Comparison of ENCODE assay signal across 17 cellular contexts in genomic region chr16:31200111-31200510, GRCh38. TPM values are rescaled to one million over a fixed set of nuclear protein-coding genes. Genes with fewer than 3 reads are reported as not detected.
DNase-seq lines count a peak whose midpoint lies in the region; ATAC-seq and TF ChIP-seq lines count a peak whose summit lies in the region.
"Not testable (repeated sequence)": the region's sequence is repeated elsewhere in the genome, so short reads cannot be mapped to it uniquely, and the experiment has no call there.
"Had no signal": no experiment of that assay in that cellular context is flagged by ENCODE, and none has a peak within 500 bp of the region (broad histone marks: within the 10 kb centered on the region; RNA-seq: fewer than 3 reads in every experiment).

No MANE protein-coding gene starts in this region.

- H3K36me3 Mint-ChIP-seq in CD4-positive, alpha-beta memory T cell: peaks cover 5 to 48% of the 10 kb centered on the region in 2 donors
- peaks cover 28% of the 10 kb centered on the region for H3K36me3 Mint-ChIP-seq in activated CD8-positive, alpha-beta T cell treated with anti-CD3 and anti-CD28 coated beads for 36 hours (ENCODE audit: low read depth)
- peaks cover 26% of the 10 kb centered on the region for H3K36me3 Mint-ChIP-seq in activated naive CD8-positive, alpha-beta T cell treated with anti-CD3 and anti-CD28 coated beads, Interleukin-2, amount 10 ng/mL, durations not matched to agents 7 days and 5 days
- H3K36me3 Mint-ChIP-seq in memory B cell: peaks cover 13% of the 10 kb centered on the region
- peaks cover 15% of the 10 kb centered on the region for H3K36me3 Mint-ChIP-seq in stimulated activated memory B cell treated with anti-CD40 and anti-IgM and Interleukin-4, amounts not matched to agents 10 μg/mL and 1 μg/mL and 100 μg/mL, for 72 hours

- H3K36me3 ChIP-seq in CD4-positive, alpha-beta memory T cell (ENCODE audit: insufficient read depth, low read length): peaks cover 12% of the 10 kb centered on the region
- H3K36me3 ChIP-seq in SK-N-MC (ENCODE audit: insufficient read depth, low read length): peaks cover 18% of the 10 kb centered on the region

- H3K27ac ChIP-seq in CD4-positive, alpha-beta memory T cell (ENCODE audit: low read depth, low read length): not testable (repeated sequence)
- H3K27ac ChIP-seq in SK-N-MC: peak overlapping the region; percentile 5; the same call in 1 of the 2 replicates

- not testable (repeated sequence) for H3K4me3 ChIP-seq in CD4-positive, alpha-beta memory T cell (ENCODE audit: low read length in 2 of 2); SK-N-MC

- not testable (repeated sequence) for H3K9me3 ChIP-seq in CD4-positive, alpha-beta memory T cell (ENCODE audit: control insufficient read depth in 1 of 2, low read length in 2 of 2); SK-N-MC (ENCODE audit: low read depth, low read length)

- peak overlapping the region in 6 of 7 donors; percentile 41 to 91 (median 85) for H3K27ac Mint-ChIP-seq in CD4-positive, alpha-beta memory T cell
- H3K27ac Mint-ChIP-seq in activated CD8-positive, alpha-beta T cell treated with anti-CD3 and anti-CD28 coated beads for 36 hours: peak overlapping the region; percentile 54
- H3K27ac Mint-ChIP-seq in activated naive CD8-positive, alpha-beta T cell treated with anti-CD3 and anti-CD28 coated beads, Interleukin-2, amount 10 ng/mL, durations not matched to agents 7 days and 5 days: peak overlapping the region; percentile 73
- peak overlapping the region; percentile 5 for H3K27ac Mint-ChIP-seq in memory B cell
- peak overlapping the region; percentile 2 for H3K27ac Mint-ChIP-seq in stimulated activated memory B cell treated with anti-CD40 and anti-IgM and Interleukin-4, amounts not matched to agents 10 μg/mL and 1 μg/mL and 100 μg/mL, for 72 hours

- DNase-seq in CD4-positive, alpha-beta memory T cell; SK-N-MC (ENCODE audit: low read depth, low spot score); activated CD8-positive, alpha-beta T cell treated with anti-CD3 and anti-CD28 coated beads for 36 hours; activated naive CD8-positive, alpha-beta T cell treated with anti-CD3 and anti-CD28 coated beads, Interleukin-2, amount 10 ng/mL, durations not matched to agents 7 days and 5 days; memory B cell (ENCODE audit: low spot score in 2 of 2): not testable (repeated sequence)

- not testable (repeated sequence) for TF ChIP-seq CTCF in activated CD8-positive, alpha-beta T cell treated with anti-CD3 and anti-CD28 coated beads for 36 hours (IDR thresholded peaks at IDR 0.05)

- H3K9me3 Mint-ChIP-seq in CD4-positive, alpha-beta memory T cell: peaks cover 0 to 16% (median 0%) of the 10 kb centered on the region in 8 donors
- not testable (repeated sequence) for H3K9me3 Mint-ChIP-seq in activated CD8-positive, alpha-beta T cell treated with anti-CD3 and anti-CD28 coated beads for 36 hours; activated naive CD8-positive, alpha-beta T cell treated with anti-CD3 and anti-CD28 coated beads, Interleukin-2, amount 10 ng/mL, durations not matched to agents 7 days and 5 days; memory B cell; stimulated activated memory B cell treated with anti-CD40 and anti-IgM and Interleukin-4, amounts not matched to agents 10 μg/mL and 1 μg/mL and 100 μg/mL, for 72 hours

- POLR2A ChIA-PET in CD4-positive, alpha-beta memory T cell (lab: Charles Lee; ENCODE audit: partially characterized antibody): interaction anchor here (0.7 to 6.0 kb wide), 8 partner anchors 10 to 227 kb away, joined by 3 to 119 read pairs (median 12); partner anchors contain the start of genes FUS, KAT8 and PYDC1
- POLR2A ChIA-PET in activated CD8-positive, alpha-beta T cell treated with anti-CD3 and anti-CD28 coated beads for 36 hours (lab: Charles Lee): interaction anchor here (1.5 to 17.2 kb wide), 5 partner anchors 8 to 159 kb away, joined by 3 to 482 read pairs (median 17); partner anchors contain the start of gene FUS
- POLR2A ChIA-PET in activated naive CD8-positive, alpha-beta T cell treated with anti-CD3 and anti-CD28 coated beads, Interleukin-2, amount 10 ng/mL, durations not matched to agents 7 days and 5 days (lab: Charles Lee): interaction anchor here (0.6 to 4.6 kb wide), 17 partner anchors 10 to 259 kb away, joined by 3 to 57 read pairs (median 6); partner anchors contain the start of genes ARMC5, FUS, PYDC1 and TRIM72

- H3K27me3 Mint-ChIP-seq in CD4-positive, alpha-beta memory T cell; activated CD8-positive, alpha-beta T cell treated with anti-CD3 and anti-CD28 coated beads for 36 hours; activated naive CD8-positive, alpha-beta T cell treated with anti-CD3 and anti-CD28 coated beads, Interleukin-2, amount 10 ng/mL, durations not matched to agents 7 days and 5 days; memory B cell; stimulated activated memory B cell treated with anti-CD40 and anti-IgM and Interleukin-4, amounts not matched to agents 10 μg/mL and 1 μg/mL and 100 μg/mL, for 72 hours: not testable (repeated sequence)

- H3K27me3 ChIP-seq in CD4-positive, alpha-beta memory T cell (ENCODE audit: insufficient read depth, low read length): not testable (repeated sequence)

- peaks cover 49% of the 10 kb centered on the region for H3K4me1 ChIP-seq in CD4-positive, alpha-beta memory T cell (ENCODE audit: insufficient read depth, low read length)

- not testable (repeated sequence) for ATAC-seq in activated CD8-positive, alpha-beta T cell treated with anti-CD3 and anti-CD28 coated beads for 36 hours; activated naive CD8-positive, alpha-beta T cell treated with anti-CD3 and anti-CD28 coated beads, Interleukin-2, amount 10 ng/mL, durations not matched to agents 7 days and 5 days (ENCODE audit: low read depth); memory B cell (ENCODE audit: low read depth); stimulated activated memory B cell treated with anti-CD40 and anti-IgM and Interleukin-4, amounts not matched to agents 10 μg/mL and 1 μg/mL and 100 μg/mL, for 72 hours

- H3K4me1 Mint-ChIP-seq in CD4-positive, alpha-beta memory T cell: peaks cover 37 to 72% (median 49%) of the 10 kb centered on the region in 4 donors
- H3K4me1 Mint-ChIP-seq in activated CD8-positive, alpha-beta T cell treated with anti-CD3 and anti-CD28 coated beads for 36 hours (ENCODE audit: low read depth): peaks cover 48% of the 10 kb centered on the region
- H3K4me1 Mint-ChIP-seq in activated naive CD8-positive, alpha-beta T cell treated with anti-CD3 and anti-CD28 coated beads, Interleukin-2, amount 10 ng/mL, durations not matched to agents 7 days and 5 days: peaks cover 59% of the 10 kb centered on the region
- H3K4me1 Mint-ChIP-seq in memory B cell: peaks cover 44% of the 10 kb centered on the region
- H3K4me1 Mint-ChIP-seq in stimulated activated memory B cell treated with anti-CD40 and anti-IgM and Interleukin-4, amounts not matched to agents 10 μg/mL and 1 μg/mL and 100 μg/mL, for 72 hours: peaks cover 63% of the 10 kb centered on the region

- intact Hi-C loops in CD4-positive, alpha-beta memory T cell (cut with micrococcal nuclease): loop anchor here (2.0 kb wide), 1 partner anchor 243 kb away; the partner anchor contains the start of gene ZNF843
- intact Hi-C loops in activated CD8-positive, alpha-beta T cell treated with anti-CD3 and anti-CD28 coated beads for 36 hours (cut with micrococcal nuclease): loop anchor here (10.0 kb wide), 1 partner anchor 245 kb away; the partner anchor contains the start of gene ZNF843

- not testable (repeated sequence) for H3K9ac ChIP-seq in SK-N-MC (ENCODE audit: insufficient read length)

- H3K4me3 Mint-ChIP-seq in CD4-positive, alpha-beta memory T cell: peak overlapping the region in 6 of 8 donors; percentile 7 to 63 (median 50)
- not testable (repeated sequence) for H3K4me3 Mint-ChIP-seq in activated CD8-positive, alpha-beta T cell treated with anti-CD3 and anti-CD28 coated beads for 36 hours; stimulated activated memory B cell treated with anti-CD40 and anti-IgM and Interleukin-4, amounts not matched to agents 10 μg/mL and 1 μg/mL and 100 μg/mL, for 72 hours
- peak overlapping the region; percentile 28 for H3K4me3 Mint-ChIP-seq in activated naive CD8-positive, alpha-beta T cell treated with anti-CD3 and anti-CD28 coated beads, Interleukin-2, amount 10 ng/mL, durations not matched to agents 7 days and 5 days
- H3K4me3 Mint-ChIP-seq in memory B cell: peak overlapping the region; percentile 8

- CTCF ChIA-PET in CD4-positive, alpha-beta memory T cell (lab: Charles Lee; ENCODE audit: partially characterized antibody): interaction anchor here (1.5 to 3.3 kb wide), 2 partner anchors 17 to 22 kb away, joined by 6 to 11 read pairs; no protein-coding TSS in a partner anchor
- CTCF ChIA-PET in activated CD8-positive, alpha-beta T cell treated with anti-CD3 and anti-CD28 coated beads for 36 hours (lab: Charles Lee): interaction anchor here (1.3 to 3.0 kb wide), 5 partner anchors 58 to 668 kb away, joined by 4 to 10 read pairs (median 6); partner anchors contain the start of gene ZNF843

RNA-seq across cellular contexts. Expression of gene PYCARD, which starts 2.4 kb away (rescaled TPM):
- total RNA-seq in CD4-positive, alpha-beta memory T cell: 10 to 100 TPM; 25.9 to 26.6 TPM
- 10 to 100 TPM; 52.4 to 60.6 TPM for polyA plus RNA-seq in CD4-positive, alpha-beta memory T cell
- total RNA-seq in activated CD8-positive, alpha-beta T cell treated with anti-CD3 and anti-CD28 coated beads for 36 hours: 1 to 10 TPM; 5.9 to 6.1 TPM
- total RNA-seq in activated naive CD8-positive, alpha-beta T cell treated with anti-CD3 and anti-CD28 coated beads, Interleukin-2, amount 10 ng/mL, durations not matched to agents 7 days and 5 days: 10 to 100 TPM; 82.3 to 87.0 TPM
- polyA plus RNA-seq: neural cell had no signal

RNA-seq across cellular contexts. Expression of gene TRIM72, which starts 13.8 kb away (rescaled TPM):
- not detected for total RNA-seq in CD4-positive, alpha-beta memory T cell
- polyA plus RNA-seq in CD4-positive, alpha-beta memory T cell: not detected
- total RNA-seq in activated CD8-positive, alpha-beta T cell treated with anti-CD3 and anti-CD28 coated beads for 36 hours: not detected
- not detected for total RNA-seq in activated naive CD8-positive, alpha-beta T cell treated with anti-CD3 and anti-CD28 coated beads, Interleukin-2, amount 10 ng/mL, durations not matched to agents 7 days and 5 days
- total RNA-seq: Calu3, foreskin keratinocyte, kidney epithelial cell, subcutaneous adipose tissue had no signal
- polyA plus RNA-seq: foreskin keratinocyte had no signal

RNA-seq across cellular contexts. Expression of gene PYDC1, which starts 16.8 kb away (rescaled TPM):
- total RNA-seq in CD4-positive, alpha-beta memory T cell: not detected
- polyA plus RNA-seq in CD4-positive, alpha-beta memory T cell: not detected
- not detected for total RNA-seq in activated CD8-positive, alpha-beta T cell treated with anti-CD3 and anti-CD28 coated beads for 36 hours
- not detected for total RNA-seq in activated naive CD8-positive, alpha-beta T cell treated with anti-CD3 and anti-CD28 coated beads, Interleukin-2, amount 10 ng/mL, durations not matched to agents 7 days and 5 days
- total RNA-seq: A673, Calu3, esophagus muscularis mucosa, foreskin keratinocyte, GM23338, heart left ventricle, kidney epithelial cell, right atrium auricular region, smooth muscle cell, subcutaneous adipose tissue had no signal
- polyA plus RNA-seq: foreskin keratinocyte, heart left ventricle, neural cell had no signal

RNA-seq across cellular contexts. Expression of gene FUS, which starts 20.2 kb away (rescaled TPM):
- 100 to 1,000 TPM; 500 to 536 TPM for total RNA-seq in CD4-positive, alpha-beta memory T cell
- 100 to 1,000 TPM in 1 of 2 donors, 10 to 100 TPM in 1; 88.1 to 163 TPM for polyA plus RNA-seq in CD4-positive, alpha-beta memory T cell
- total RNA-seq in activated CD8-positive, alpha-beta T cell treated with anti-CD3 and anti-CD28 coated beads for 36 hours: 100 to 1,000 TPM; 486 to 533 TPM
- total RNA-seq in activated naive CD8-positive, alpha-beta T cell treated with anti-CD3 and anti-CD28 coated beads, Interleukin-2, amount 10 ng/mL, durations not matched to agents 7 days and 5 days: 100 to 1,000 TPM; 540 to 618 TPM

RNA-seq across cellular contexts. Expression of gene PRSS36, which starts 50.2 kb away (rescaled TPM):
- under 1 TPM; 0.33 to 0.67 TPM for total RNA-seq in CD4-positive, alpha-beta memory T cell
- under 1 TPM; 0.47 to 0.94 TPM for polyA plus RNA-seq in CD4-positive, alpha-beta memory T cell
- under 1 TPM; 0.18 to 0.72 TPM for total RNA-seq in activated CD8-positive, alpha-beta T cell treated with anti-CD3 and anti-CD28 coated beads for 36 hours
- 1 to 10 TPM in 1 of 2 experiments, under 1 TPM in 1; 0.31 to 1.1 TPM for total RNA-seq in activated naive CD8-positive, alpha-beta T cell treated with anti-CD3 and anti-CD28 coated beads, Interleukin-2, amount 10 ng/mL, durations not matched to agents 7 days and 5 days

Comparison
In these comparisons a context has a peak if more than half of its experiments do, and no peak if none do; other contexts are left out.
1. H3K27ac Mint-ChIP-seq: peak in every context shown above with its lines; median percentile 85 in CD4-positive, alpha-beta memory T cell; 73 in activated naive CD8-positive, alpha-beta T cell treated with anti-CD3 and anti-CD28 coated beads, Interleukin-2, amount 10 ng/mL, durations not matched to agents 7 days and 5 days; 54 in activated CD8-positive, alpha-beta T cell treated with anti-CD3 and anti-CD28 coated beads for 36 hours; 5 in memory B cell; 2 in stimulated activated memory B cell treated with anti-CD40 and anti-IgM and Interleukin-4, amounts not matched to agents 10 μg/mL and 1 μg/mL and 100 μg/mL, for 72 hours.